In the genomic region with DNA sequence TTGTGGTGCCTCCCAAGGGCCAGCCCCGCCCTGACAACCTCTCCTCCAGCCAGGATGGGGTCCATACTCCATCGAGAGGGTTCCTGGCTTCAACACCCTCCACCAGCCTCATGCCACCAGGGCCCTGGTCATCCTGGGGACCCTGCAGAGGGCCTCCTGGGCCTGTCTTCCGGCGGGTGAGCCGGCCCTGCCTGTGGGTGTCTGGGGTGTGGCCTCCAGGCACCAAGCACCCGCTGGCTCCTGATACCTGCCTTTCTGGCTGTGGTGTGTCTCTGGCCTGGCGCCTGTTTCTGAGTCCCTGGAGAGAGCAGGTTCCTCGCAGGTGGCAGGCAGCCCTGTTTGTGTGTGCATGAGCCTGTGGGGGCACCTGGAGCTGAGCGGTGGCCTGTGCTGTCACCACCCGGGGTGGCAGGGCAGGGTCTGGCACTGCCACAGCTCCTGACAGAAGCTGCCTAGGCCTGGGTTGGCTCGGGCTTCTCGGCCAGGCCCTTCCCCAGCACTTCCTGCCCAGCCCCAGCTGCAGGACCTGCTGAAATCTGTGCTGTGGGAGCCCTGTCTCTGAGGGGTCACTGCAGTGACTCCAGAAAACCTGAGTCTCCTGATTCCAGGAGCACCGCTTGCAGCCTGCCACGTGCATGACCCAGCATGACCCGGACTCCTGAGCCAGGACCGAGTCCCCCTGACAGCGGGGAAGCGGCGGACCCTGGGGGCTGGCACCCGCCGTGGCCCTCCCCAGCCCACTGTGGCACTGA, we compare ENCODE assay signal across 7 cellular contexts. TPM values are rescaled to one million over a fixed set of nuclear protein-coding genes. Genes with fewer than 3 reads are reported as not detected.
DNase-seq lines count a peak whose midpoint lies in the region; TF ChIP-seq lines count a peak whose summit lies in the region.
"Had no signal": no experiment of that assay in that cellular context is flagged by ENCODE, and none has a peak within 500 bp of the region (broad histone marks: within the 10 kb centered on the region; RNA-seq: fewer than 3 reads in every experiment).

No MANE protein-coding gene starts in this region.

- DNase-seq in H7 (peak; percentile 70), neuronal stem cell (ENCODE audit: low spot score) (no peak), middle frontal gyrus (ENCODE audit: extremely low spot score, low spot score) (no peak), NCI-H146 treated with DMSO at 0.1 percent for 48 hours (lab: John Stamatoyannopoulos, UW; ENCODE audit: unreplicated experiment) (no peak), GM10266 (ENCODE audit: extremely low spot score) (no peak)
- peak; percentile 50 to 65 for DNase-seq in activated CD4-positive, alpha-beta T cell treated with anti-CD3 and anti-CD28 coated beads, Interleukin-2, amount 50 U/mL, for 48 hours

- TF ChIP-seq CTCF in GM10266 (IDR thresholded peaks at IDR 0.05; ENCODE audit: control insufficient read depth, insufficient read depth, low read depth, missing control alignments), result no peak

- H2BK15ac ChIP-seq in neuronal stem cell (ENCODE audit: low read length), result peak overlapping the region; percentile 98

- no peaks in the 10 kb centered on the region for H3K36me3 ChIP-seq in H7 (replicated peaks; ENCODE audit: control insufficient read depth, insufficient read depth, low read length)
- no peaks in the 10 kb centered on the region for H3K36me3 ChIP-seq in neuronal stem cell (replicated peaks in 1 of 2; ENCODE audit: control insufficient read depth in 2 of 2, insufficient read depth in 2 of 2, low read length in 2 of 2)

- peak overlapping the region; percentile 93 for H2AK5ac ChIP-seq in neuronal stem cell (ENCODE audit: low read depth, low read length)

- no peak overlapping the region for H3K4me2 ChIP-seq in neuronal stem cell (ENCODE audit: insufficient read depth, low read length, poor library complexity, severe bottlenecking)

- no peaks in the 10 kb centered on the region for H3K9me3 ChIP-seq in neuronal stem cell (replicated peaks in 1 of 2; ENCODE audit: control insufficient read depth in 2 of 2, insufficient read depth in 1 of 2, low read depth in 1 of 2, low read length in 2 of 2)

- H3K27ac ChIP-seq in neuronal stem cell (replicated peaks; ENCODE audit: low read length), result no peak overlapping the region

- no peak overlapping the region for H4K91ac ChIP-seq in neuronal stem cell (ENCODE audit: low read depth, low read length, poor library complexity)

- H4K8ac ChIP-seq in neuronal stem cell (ENCODE audit: low read depth, low read length), result no peak overlapping the region

- H3K27me3 ChIP-seq in H7 (ENCODE audit: control insufficient read depth, insufficient read depth, low read length) (peaks cover 9% of the 10 kb centered on the region), neuronal stem cell (ENCODE audit: control insufficient read depth in 3 of 3, insufficient read depth in 3 of 3, low read depth in 1 of 3, low read length in 3 of 3) (peaks cover 0 to 39% (median 5%) of the 10 kb centered on the region in 3 experiments)

- H3K18ac ChIP-seq in neuronal stem cell (ENCODE audit: low read length), result peak overlapping the region; percentile 92

- H3K4ac ChIP-seq in neuronal stem cell (ENCODE audit: low read length), result peak overlapping the region; percentile 98

- H3K4me1 ChIP-seq in neuronal stem cell (ENCODE audit: control insufficient read depth in 2 of 2, insufficient read depth in 1 of 2, low read depth in 1 of 2, low read length in 2 of 2), result peaks cover 22 to 37% of the 10 kb centered on the region in 2 donors

- WGBS in neuronal stem cell (ENCODE audit: extremely low coverage in 2 of 2, insufficient read length in 2 of 2, insufficient replicate concordance in 1 of 2), 2 donors, result no CpG with 5 or more reads among the region's 21 CpGs

- H3K4me3 ChIP-seq in H7 (ENCODE audit: insufficient read depth, low read depth, low read length), result no peak overlapping the region
- H3K4me3 ChIP-seq in neuronal stem cell (ENCODE audit: low read length in 2 of 2), result peak overlapping the region in 1 of 2 donors; percentile 7

- H2AFZ ChIP-seq in neuronal stem cell (ENCODE audit: low read length), result peak overlapping the region; percentile 64

- H3K79me1 ChIP-seq in neuronal stem cell (ENCODE audit: low read depth, low read length), result peaks cover 4% of the 10 kb centered on the region

- H3K23ac ChIP-seq in neuronal stem cell (ENCODE audit: low read depth, low read length, poor library complexity), result peak overlapping the region; percentile 45

- no peak overlapping the region for H2BK5ac ChIP-seq in neuronal stem cell (ENCODE audit: low read length)

- H3K9ac ChIP-seq in neuronal stem cell (ENCODE audit: low read depth, low read length, poor library complexity), result peak overlapping the region; percentile 81

- peak overlapping the region; percentile 75 for H2BK12ac ChIP-seq in neuronal stem cell (ENCODE audit: low read length)

- H3K14ac ChIP-seq in neuronal stem cell (ENCODE audit: low read length), result peak overlapping the region; percentile 94

- H2BK120ac ChIP-seq in neuronal stem cell (ENCODE audit: low read depth, low read length), result peak overlapping the region; percentile 72

RNA-seq across cellular contexts. Expression of gene ADAM8, which starts 18.4 kb away (rescaled TPM):
- total RNA-seq in H7 (2014; rRNA removed; shearing (Covaris generic)), result 1.3 and 1.9 TPM in 2 replicates
- 1.1 TPM for polyA plus RNA-seq in neuronal stem cell (2013, experiment 1 of 2)
- polyA plus RNA-seq in neuronal stem cell (2013, experiment 2 of 2), result 1.3 TPM

RNA-seq across cellular contexts. Expression of gene VENTX, which starts 20.6 kb away (rescaled TPM):
- total RNA-seq in H7 (2014; rRNA removed; shearing (Covaris generic)), result 25.0 and 29.2 TPM in 2 replicates
- 0.42 TPM for polyA plus RNA-seq in neuronal stem cell (2013, experiment 1 of 2)
- polyA plus RNA-seq in neuronal stem cell (2013, experiment 2 of 2), result 0.35 TPM
- total RNA-seq: T-helper 2 cell treated with Interferon-gamma antibody and Interleukin-4, amounts not matched to agents 100 ng/mL and 5 ng/mL, for 36 hours had no signal

RNA-seq across cellular contexts. Expression of gene UTF1, which starts 28.2 kb away (rescaled TPM):
- 8.8 and 13.4 TPM in 2 replicates for total RNA-seq in H7 (2014; rRNA removed; shearing (Covaris generic))
- 0.35 TPM for polyA plus RNA-seq in neuronal stem cell (2013, experiment 1 of 2)
- 0.33 TPM for polyA plus RNA-seq in neuronal stem cell (2013, experiment 2 of 2)
- total RNA-seq: T-helper 2 cell treated with Interferon-gamma antibody and Interleukin-4, amounts not matched to agents 100 ng/mL and 5 ng/mL, for 36 hours had no signal

RNA-seq across cellular contexts. Expression of gene TUBGCP2, which starts 50.4 kb away (rescaled TPM):
- total RNA-seq in H7 (2014; rRNA removed; shearing (Covaris generic)), result 46.4 and 47.1 TPM in 2 replicates
- polyA plus RNA-seq in neuronal stem cell (2013, experiment 1 of 2), result 33.5 TPM
- polyA plus RNA-seq in neuronal stem cell (2013, experiment 2 of 2), result 35.6 TPM

RNA-seq across cellular contexts. Expression of gene ZNF511, which starts 50.5 kb away (rescaled TPM):
- total RNA-seq in H7 (2014; rRNA removed; shearing (Covaris generic)), result 46.9 and 48.7 TPM in 2 replicates
- 40.1 TPM for polyA plus RNA-seq in neuronal stem cell (2013, experiment 1 of 2)
- 35.5 TPM for polyA plus RNA-seq in neuronal stem cell (2013, experiment 2 of 2)

Comparison
In these comparisons a context has a peak if more than half of its experiments do, and no peak if none do; other contexts are left out.
1. DNase-seq: peak in H7 (single experiment) and activated CD4-positive, alpha-beta T cell treated with anti-CD3 and anti-CD28 coated beads, Interleukin-2, amount 50 U/mL, for 48 hours (2 of 2); none in neuronal stem cell (single experiment), middle frontal gyrus (single experiment), NCI-H146 treated with DMSO at 0.1 percent for 48 hours (single experiment) and GM10266 (single experiment).